1 cellular context compared by ENCODE assay signal in genomic region chr2:8857709-8858108, GRCh38.
TF ChIP-seq lines count a peak whose summit lies in the region.

No MANE protein-coding gene starts in this region.

TF ChIP-seq in GM23338, 12 proteins besides CTCF, POLR2A, EP300 and RAD21:
- TF ChIP-seq ZNF462 (CRISPR knock-in tag; IDR thresholded peaks at IDR 0.05) (no peak), ZNF114 (CRISPR knock-in tag; IDR thresholded peaks at IDR 0.05) (no peak)
TF ChIP-seq in GM23338: peak in this region for 0.
